In genomic region chr3:171357721-171358120, GRCh38 we compare ENCODE assay signal across 18 cellular contexts.
"Had no signal": no experiment of that assay in that cellular context is flagged by ENCODE, and none has a peak within 500 bp of the region (broad histone marks: within the 10 kb centered on the region; RNA-seq: fewer than 3 reads in every experiment).

No MANE protein-coding gene starts in this region.

- H3K4me1 ChIP-seq: colonic mucosa, uterus had no signal

- H3K27ac ChIP-seq: foreskin keratinocyte, neural progenitor cell, ovary, uterus had no signal

- FAIRE-seq: endometrium had no signal

- H3K4me3 ChIP-seq: colonic mucosa, mucosa of descending colon, neural progenitor cell, ovary, smooth muscle cell, uterus had no signal

- H3K9ac ChIP-seq: neural progenitor cell had no signal

- ATAC-seq: naive thymus-derived CD8-positive, alpha-beta T cell; right cardiac atrium had no signal

- H3K36me3 Mint-ChIP-seq: type B pancreatic cell had no signal

- H3K4me3 Mint-ChIP-seq: naive thymus-derived CD8-positive, alpha-beta T cell; neural progenitor cell; type B pancreatic cell had no signal

- H2AFZ ChIP-seq: neural progenitor cell had no signal

- H3K27ac Mint-ChIP-seq: neural progenitor cell, type B pancreatic cell had no signal

- H3K9me3 ChIP-seq: colonic mucosa, mucosa of descending colon, ovary, uterus had no signal

- H3K27me3 Mint-ChIP-seq: naive thymus-derived CD8-positive, alpha-beta T cell; type B pancreatic cell had no signal

- H3K9me3 Mint-ChIP-seq: naive thymus-derived CD8-positive, alpha-beta T cell; type B pancreatic cell had no signal

- H3K4me2 ChIP-seq: neural progenitor cell, smooth muscle cell had no signal

- H3K36me3 ChIP-seq: colonic mucosa, neural progenitor cell, ovary, uterus had no signal

- H3K27me3 ChIP-seq: colonic mucosa, foreskin keratinocyte, neural progenitor cell, ovary, uterus had no signal

- DNase-seq: effector memory CD4-positive, alpha-beta T cell; erythroblast; hippocampal formation; left colon; naive thymus-derived CD8-positive, alpha-beta T cell; nucleus accumbens; ovary; right cardiac atrium; stimulated activated CD4-positive, alpha-beta T cell treated with anti-CD3 and anti-CD28 coated beads, Interleukin-2, amount 100 ng/mL, for 48 hours; stimulated activated naive CD4-positive, alpha-beta T cell treated with Interleukin-2 at 50 U/mL for 16 hours; uterus had no signal
